23 cellular contexts compared by ENCODE assay signal in the genomic region with DNA sequence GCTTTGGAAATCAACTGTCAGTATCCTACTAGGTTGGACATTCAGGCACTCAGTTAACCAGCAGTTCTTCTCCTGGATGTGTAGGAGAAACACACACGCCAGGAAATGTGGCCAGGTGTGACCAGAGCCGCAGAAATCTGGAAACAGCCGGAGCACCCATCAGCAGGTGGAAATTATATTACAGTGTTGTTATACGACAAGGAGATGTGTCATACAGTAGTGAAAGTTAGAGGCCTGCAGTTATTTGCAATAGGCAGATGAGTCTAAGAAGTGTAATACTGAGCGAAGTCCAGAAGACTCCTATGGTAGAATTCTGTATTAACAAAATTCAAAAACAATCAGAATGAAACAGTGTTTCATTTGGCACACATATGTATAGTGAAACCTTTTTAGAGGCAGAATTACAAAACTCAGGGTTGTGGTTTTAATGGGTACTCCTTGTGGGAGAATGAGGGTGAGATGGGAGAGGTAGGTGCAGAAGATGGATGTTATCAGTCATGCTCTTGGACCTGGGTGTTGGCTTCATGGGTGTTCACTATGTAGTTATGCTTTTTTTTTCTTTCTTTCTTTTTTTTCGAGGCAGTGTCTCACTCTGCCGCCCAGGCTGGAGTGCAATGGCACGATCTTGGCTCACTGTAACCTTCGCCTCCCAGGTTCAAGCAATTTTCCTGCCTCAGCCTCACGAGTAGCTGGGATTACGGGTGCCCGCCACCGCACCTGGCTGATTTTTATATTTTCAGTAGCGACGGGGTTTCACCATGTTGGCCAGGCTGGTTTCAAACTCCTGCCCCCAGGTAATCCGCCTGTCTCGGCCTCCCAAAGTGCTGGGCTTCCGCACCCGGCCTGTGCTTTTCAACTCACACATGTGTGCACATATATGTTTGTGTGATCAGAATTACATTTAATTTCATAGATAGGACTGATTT. TPM values are rescaled to one million over a fixed set of nuclear protein-coding genes. Genes with fewer than 3 reads are reported as not detected.
DNase-seq lines count a peak whose midpoint lies in the region; ATAC-seq and TF ChIP-seq lines count a peak whose summit lies in the region.
"Had no signal": no experiment of that assay in that cellular context is flagged by ENCODE, and none has a peak within 500 bp of the region (broad histone marks: within the 10 kb centered on the region; RNA-seq: fewer than 3 reads in every experiment).

No MANE protein-coding gene starts in this region.

- H3K4me3 Mint-ChIP-seq in activated CD8-positive, alpha-beta T cell treated with anti-CD3 and anti-CD28 coated beads for 36 hours, result no peak overlapping the region
- H3K4me3 Mint-ChIP-seq in activated CD8-positive, alpha-beta T cell treated with anti-CD3 and anti-CD28 coated beads, Interleukin-2, amount 10 ng/mL, durations not matched to agents 7 days and 5 days, result no peak overlapping the region
- no peak overlapping the region for H3K4me3 Mint-ChIP-seq in CD4-positive, alpha-beta memory T cell
- peak overlapping the region; percentile 11 to 13 for H3K4me3 Mint-ChIP-seq in activated T-cell treated with anti-CD3 and anti-CD28 coated beads, Interleukin-2, amount 50 U/mL, for 72 hours
- H3K4me3 Mint-ChIP-seq: activated naive CD4-positive, alpha-beta T cell treated with anti-CD3 and anti-CD28 coated beads, Interleukin-2, amount 50 U/mL, for 24 hours; HFFc6; neural progenitor cell had no signal

- peak overlapping the region; percentile 21 for H3K27ac Mint-ChIP-seq in activated CD8-positive, alpha-beta T cell treated with anti-CD3 and anti-CD28 coated beads for 36 hours
- H3K27ac Mint-ChIP-seq in activated CD8-positive, alpha-beta T cell treated with anti-CD3 and anti-CD28 coated beads, Interleukin-2, amount 10 ng/mL, durations not matched to agents 7 days and 5 days, result no peak overlapping the region
- H3K27ac Mint-ChIP-seq in CD4-positive, alpha-beta memory T cell, result peak overlapping the region in 5 of 7 donors; percentile 2 to 41 (median 37)
- H3K27ac Mint-ChIP-seq in activated T-cell treated with anti-CD3 and anti-CD28 coated beads, Interleukin-2, amount 50 U/mL, for 72 hours, result peak overlapping the region; percentile 68
- H3K27ac Mint-ChIP-seq: HFFc6 had no signal

- no peaks in the 10 kb centered on the region for H3K9me3 ChIP-seq in CD4-positive, alpha-beta memory T cell (ENCODE audit: control insufficient read depth in 1 of 2, low read length in 2 of 2)
- H3K9me3 ChIP-seq in osteoblast (ENCODE audit: low read depth, low read length), result no peaks in the 10 kb centered on the region
- no peaks in the 10 kb centered on the region for H3K9me3 ChIP-seq in uterus
- H3K9me3 ChIP-seq: BLaER1, heart left ventricle, left ventricle myocardium inferior, prostate gland, upper lobe of left lung had no signal

- H3K79me2 ChIP-seq in osteoblast (ENCODE audit: insufficient read depth, low read length), result no peaks in the 10 kb centered on the region

- CTCF ChIA-PET in activated CD8-positive, alpha-beta T cell treated with anti-CD3 and anti-CD28 coated beads for 36 hours (lab: Charles Lee), result no interaction called here
- CTCF ChIA-PET in activated CD8-positive, alpha-beta T cell treated with anti-CD3 and anti-CD28 coated beads, Interleukin-2, amount 10 ng/mL, durations not matched to agents 7 days and 5 days (lab: Charles Lee), result no interaction called here
- CTCF ChIA-PET in CD4-positive, alpha-beta memory T cell (lab: Charles Lee; ENCODE audit: partially characterized antibody), result no interaction called here
- CTCF ChIA-PET in HEK293T (lab: Yijun Ruan, JAX), result no interaction called here

- peaks cover 41% of the 10 kb centered on the region for H3K36me3 Mint-ChIP-seq in activated CD8-positive, alpha-beta T cell treated with anti-CD3 and anti-CD28 coated beads for 36 hours (ENCODE audit: low read depth)
- peaks cover 13% of the 10 kb centered on the region for H3K36me3 Mint-ChIP-seq in activated CD8-positive, alpha-beta T cell treated with anti-CD3 and anti-CD28 coated beads, Interleukin-2, amount 10 ng/mL, durations not matched to agents 7 days and 5 days (ENCODE audit: low read depth)
- peaks cover 17 to 65% of the 10 kb centered on the region in 2 donors for H3K36me3 Mint-ChIP-seq in CD4-positive, alpha-beta memory T cell
- peaks cover 10 to 47% of the 10 kb centered on the region in 2 donors for H3K36me3 Mint-ChIP-seq in activated T-cell treated with anti-CD3 and anti-CD28 coated beads, Interleukin-2, amount 50 U/mL, for 72 hours (ENCODE audit: insufficient read depth in 2 of 2)

- no peak for DNase-seq in activated CD8-positive, alpha-beta T cell treated with anti-CD3 and anti-CD28 coated beads for 36 hours
- no peak for DNase-seq in activated CD8-positive, alpha-beta T cell treated with anti-CD3 and anti-CD28 coated beads, Interleukin-2, amount 10 ng/mL, durations not matched to agents 7 days and 5 days
- no peak for DNase-seq in CD4-positive, alpha-beta memory T cell
- DNase-seq in activated T-cell treated with anti-CD3 and anti-CD28 coated beads, Interleukin-2, amount 50 U/mL, for 72 hours, result peak; percentile 34 to 41
- peak; percentile 23 for DNase-seq in osteoblast (ENCODE audit: insufficient read length, low spot score, missing footprints)
- no peak for DNase-seq in HEK293T (ENCODE audit: extremely low spot score)
- DNase-seq in uterus, result no peak
- DNase-seq in NCI-H2196 treated with DMSO at 0.1 percent for 48 hours (lab: John Stamatoyannopoulos, UW; ENCODE audit: unreplicated experiment), result no peak
- DNase-seq: Calu3, heart left ventricle, HFFc6, left ventricle myocardium inferior, NCI-H1694, NCI-H2171 treated with DMSO at 0.1 percent for 48 hours, NCI-H526 treated with DMSO at 0.1 percent for 48 hours, RPMI8226, upper lobe of left lung had no signal

- peaks cover 27% of the 10 kb centered on the region for H3K36me3 ChIP-seq in CD4-positive, alpha-beta memory T cell (ENCODE audit: insufficient read depth, low read length)
- H3K36me3 ChIP-seq in osteoblast (ENCODE audit: insufficient read depth, low read length) (peaks cover 19% of the 10 kb centered on the region), uterus (no peaks in the 10 kb centered on the region)
- H3K36me3 ChIP-seq: neural progenitor cell, prostate gland had no signal

- H3K4me1 ChIP-seq in CD4-positive, alpha-beta memory T cell (ENCODE audit: insufficient read depth, low read length), result no peaks in the 10 kb centered on the region
- H3K4me1 ChIP-seq in osteoblast (ENCODE audit: insufficient read depth, low read length), result peaks cover 10% of the 10 kb centered on the region
- no peaks in the 10 kb centered on the region for H3K4me1 ChIP-seq in uterus
- H3K4me1 ChIP-seq: heart left ventricle, left ventricle myocardium inferior, neural progenitor cell, prostate gland had no signal

- no peak overlapping the region for H3K4me3 ChIP-seq in CD4-positive, alpha-beta memory T cell (ENCODE audit: low read length in 2 of 2)
- H3K4me3 ChIP-seq in osteoblast (ENCODE audit: insufficient read depth, low read length) (no peak overlapping the region), uterus (no peak overlapping the region)
- H3K4me3 ChIP-seq: BLaER1, heart left ventricle, left ventricle myocardium inferior, neural progenitor cell, prostate gland, upper lobe of left lung had no signal

- H3K4me1 Mint-ChIP-seq in activated CD8-positive, alpha-beta T cell treated with anti-CD3 and anti-CD28 coated beads for 36 hours (ENCODE audit: low read depth), result peaks cover 3% of the 10 kb centered on the region
- no peaks in the 10 kb centered on the region for H3K4me1 Mint-ChIP-seq in activated CD8-positive, alpha-beta T cell treated with anti-CD3 and anti-CD28 coated beads, Interleukin-2, amount 10 ng/mL, durations not matched to agents 7 days and 5 days (ENCODE audit: low read depth)
- H3K4me1 Mint-ChIP-seq in CD4-positive, alpha-beta memory T cell, result peaks cover 0 to 7% (median 2%) of the 10 kb centered on the region in 4 donors
- peaks cover 38% of the 10 kb centered on the region for H3K4me1 Mint-ChIP-seq in activated T-cell treated with anti-CD3 and anti-CD28 coated beads, Interleukin-2, amount 50 U/mL, for 72 hours (ENCODE audit: low read depth)
- H3K4me1 Mint-ChIP-seq: neural progenitor cell had no signal

- H3K27ac ChIP-seq in CD4-positive, alpha-beta memory T cell (ENCODE audit: low read depth, low read length), result no peak overlapping the region
- H3K27ac ChIP-seq in osteoblast (ENCODE audit: low read depth, low read length) (no peak overlapping the region), uterus (no peak overlapping the region)
- H3K27ac ChIP-seq: BLaER1, heart left ventricle, KMS-11, left ventricle myocardium inferior, neural progenitor cell, prostate gland, upper lobe of left lung had no signal

- no peak overlapping the region for H3K4me2 ChIP-seq in osteoblast (ENCODE audit: insufficient read depth, low read length)
- H3K4me2 ChIP-seq: BLaER1, KMS-11, neural progenitor cell had no signal

- no peak for TF ChIP-seq CTCF in activated CD8-positive, alpha-beta T cell treated with anti-CD3 and anti-CD28 coated beads for 36 hours (IDR thresholded peaks at IDR 0.05)
- TF ChIP-seq CTCF in osteoblast (IDR thresholded peaks at IDR 0.05; ENCODE audit: extremely low read depth, low read depth, low read length) (no peak), uterus (IDR thresholded peaks at IDR 0.05) (no peak)

- POLR2A ChIA-PET in activated CD8-positive, alpha-beta T cell treated with anti-CD3 and anti-CD28 coated beads for 36 hours (lab: Charles Lee), result no interaction called here
- POLR2A ChIA-PET in activated CD8-positive, alpha-beta T cell treated with anti-CD3 and anti-CD28 coated beads, Interleukin-2, amount 10 ng/mL, durations not matched to agents 7 days and 5 days (lab: Charles Lee), result no interaction called here
- POLR2A ChIA-PET in CD4-positive, alpha-beta memory T cell (lab: Charles Lee; ENCODE audit: partially characterized antibody), result no interaction called here
- POLR2A ChIA-PET in HEK293T (lab: Yijun Ruan, JAX), result no interaction called here

- H3K9me3 Mint-ChIP-seq in activated CD8-positive, alpha-beta T cell treated with anti-CD3 and anti-CD28 coated beads for 36 hours, result no peaks in the 10 kb centered on the region
- H3K9me3 Mint-ChIP-seq in activated CD8-positive, alpha-beta T cell treated with anti-CD3 and anti-CD28 coated beads, Interleukin-2, amount 10 ng/mL, durations not matched to agents 7 days and 5 days (ENCODE audit: insufficient read depth), result no peaks in the 10 kb centered on the region
- H3K9me3 Mint-ChIP-seq in CD4-positive, alpha-beta memory T cell, result peaks cover 0 to 2% (median 0%) of the 10 kb centered on the region in 8 donors
- no peaks in the 10 kb centered on the region for H3K9me3 Mint-ChIP-seq in activated T-cell treated with anti-CD3 and anti-CD28 coated beads, Interleukin-2, amount 50 U/mL, for 72 hours
- H3K9me3 Mint-ChIP-seq: activated naive CD4-positive, alpha-beta T cell treated with anti-CD3 and anti-CD28 coated beads, Interleukin-2, amount 50 U/mL, for 24 hours; HFFc6; neural progenitor cell had no signal

- no peaks in the 10 kb centered on the region for H3K27me3 ChIP-seq in CD4-positive, alpha-beta memory T cell (ENCODE audit: insufficient read depth, low read length)
- H3K27me3 ChIP-seq in osteoblast (ENCODE audit: insufficient read depth, low read length) (no peaks in the 10 kb centered on the region), uterus (no peaks in the 10 kb centered on the region)
- H3K27me3 ChIP-seq: BLaER1, heart left ventricle, neural progenitor cell, upper lobe of left lung had no signal

- TF ChIP-seq POLR2A in uterus (IDR thresholded peaks at IDR 0.05), result no peak

- H2AFZ ChIP-seq in osteoblast (ENCODE audit: low read length), result no peak overlapping the region
- H2AFZ ChIP-seq: neural progenitor cell had no signal

- no peaks in the 10 kb centered on the region for H3K27me3 Mint-ChIP-seq in activated CD8-positive, alpha-beta T cell treated with anti-CD3 and anti-CD28 coated beads for 36 hours
- H3K27me3 Mint-ChIP-seq in activated CD8-positive, alpha-beta T cell treated with anti-CD3 and anti-CD28 coated beads, Interleukin-2, amount 10 ng/mL, durations not matched to agents 7 days and 5 days (ENCODE audit: low read depth), result no peaks in the 10 kb centered on the region
- H3K27me3 Mint-ChIP-seq in CD4-positive, alpha-beta memory T cell, result no peaks in the 10 kb centered on the region
- no peaks in the 10 kb centered on the region for H3K27me3 Mint-ChIP-seq in activated T-cell treated with anti-CD3 and anti-CD28 coated beads, Interleukin-2, amount 50 U/mL, for 72 hours (ENCODE audit: low read depth)
- H3K27me3 Mint-ChIP-seq: activated naive CD4-positive, alpha-beta T cell treated with anti-CD3 and anti-CD28 coated beads, Interleukin-2, amount 50 U/mL, for 24 hours had no signal

- ATAC-seq in activated CD8-positive, alpha-beta T cell treated with anti-CD3 and anti-CD28 coated beads for 36 hours, result peak; percentile 66
- ATAC-seq in activated CD8-positive, alpha-beta T cell treated with anti-CD3 and anti-CD28 coated beads, Interleukin-2, amount 10 ng/mL, durations not matched to agents 7 days and 5 days, result no peak
- ATAC-seq in activated T-cell treated with anti-CD3 and anti-CD28 coated beads, Interleukin-2, amount 50 U/mL, for 72 hours (replicated peaks in 1 of 2), result peak; percentile 88 to 92
- ATAC-seq: heart left ventricle had no signal

- H4K20me1 ChIP-seq in osteoblast (ENCODE audit: insufficient read depth, low read length), result peaks cover 4% of the 10 kb centered on the region
- H4K20me1 ChIP-seq: BLaER1 had no signal

- intact Hi-C loops in activated CD8-positive, alpha-beta T cell treated with anti-CD3 and anti-CD28 coated beads for 36 hours (cut with micrococcal nuclease), result no loop called here
- intact Hi-C loops in CD4-positive, alpha-beta memory T cell (cut with micrococcal nuclease), result no loop called here
- intact Hi-C loops in uterus (cut with DNase I; ENCODE audit: low total_unique reads), result no loop called here

RNA-seq across cellular contexts. Expression of a gene that starts 39.2 kb away (rescaled TPM):
- 1 to 10 TPM; 1.0 to 1.4 TPM for total RNA-seq in activated CD8-positive, alpha-beta T cell treated with anti-CD3 and anti-CD28 coated beads for 36 hours
- under 1 TPM; 0.91 to 0.95 TPM for total RNA-seq in activated CD8-positive, alpha-beta T cell treated with anti-CD3 and anti-CD28 coated beads, Interleukin-2, amount 10 ng/mL, durations not matched to agents 7 days and 5 days
- 1 to 10 TPM; 5.1 to 7.1 TPM for total RNA-seq in CD4-positive, alpha-beta memory T cell
- 1 to 10 TPM in 1 of 2 donors, under 1 TPM in 1; 0.77 to 2.1 TPM for polyA plus RNA-seq in CD4-positive, alpha-beta memory T cell
- total RNA-seq in activated T-cell treated with anti-CD3 and anti-CD28 coated beads, Interleukin-2, amount 50 U/mL, for 72 hours, result 1 to 10 TPM; 3.2 to 3.9 TPM
- total RNA-seq in osteoblast, result under 0.01 and 0.29 TPM in 2 replicates
- 1 to 10 TPM in 1 of 4 donors, under 1 TPM in 1, not detected in 2; 0.69 to 2.9 TPM for total RNA-seq in uterus
- total RNA-seq: HFFc6, HT1080, left ventricle myocardium inferior had no signal

Comparison
In these comparisons a context has a peak if more than half of its experiments do, and no peak if none do; other contexts are left out.
1. DNase-seq: peak in activated T-cell treated with anti-CD3 and anti-CD28 coated beads, Interleukin-2, amount 50 U/mL, for 72 hours (2 of 2) and osteoblast (single experiment); none in activated CD8-positive, alpha-beta T cell treated with anti-CD3 and anti-CD28 coated beads for 36 hours (single experiment), activated CD8-positive, alpha-beta T cell treated with anti-CD3 and anti-CD28 coated beads, Interleukin-2, amount 10 ng/mL, durations not matched to agents 7 days and 5 days (single experiment), CD4-positive, alpha-beta memory T cell (0 of 5), HEK293T (single experiment), uterus (0 of 2) and NCI-H2196 treated with DMSO at 0.1 percent for 48 hours (single experiment).
2. H3K4me3 Mint-ChIP-seq: peak in activated T-cell treated with anti-CD3 and anti-CD28 coated beads, Interleukin-2, amount 50 U/mL, for 72 hours (2 of 2); none in activated CD8-positive, alpha-beta T cell treated with anti-CD3 and anti-CD28 coated beads for 36 hours (single experiment), activated CD8-positive, alpha-beta T cell treated with anti-CD3 and anti-CD28 coated beads, Interleukin-2, amount 10 ng/mL, durations not matched to agents 7 days and 5 days (single experiment) and CD4-positive, alpha-beta memory T cell (0 of 8).